Comparison of ENCODE assay signal across 8 cellular contexts in the genomic region with DNA sequence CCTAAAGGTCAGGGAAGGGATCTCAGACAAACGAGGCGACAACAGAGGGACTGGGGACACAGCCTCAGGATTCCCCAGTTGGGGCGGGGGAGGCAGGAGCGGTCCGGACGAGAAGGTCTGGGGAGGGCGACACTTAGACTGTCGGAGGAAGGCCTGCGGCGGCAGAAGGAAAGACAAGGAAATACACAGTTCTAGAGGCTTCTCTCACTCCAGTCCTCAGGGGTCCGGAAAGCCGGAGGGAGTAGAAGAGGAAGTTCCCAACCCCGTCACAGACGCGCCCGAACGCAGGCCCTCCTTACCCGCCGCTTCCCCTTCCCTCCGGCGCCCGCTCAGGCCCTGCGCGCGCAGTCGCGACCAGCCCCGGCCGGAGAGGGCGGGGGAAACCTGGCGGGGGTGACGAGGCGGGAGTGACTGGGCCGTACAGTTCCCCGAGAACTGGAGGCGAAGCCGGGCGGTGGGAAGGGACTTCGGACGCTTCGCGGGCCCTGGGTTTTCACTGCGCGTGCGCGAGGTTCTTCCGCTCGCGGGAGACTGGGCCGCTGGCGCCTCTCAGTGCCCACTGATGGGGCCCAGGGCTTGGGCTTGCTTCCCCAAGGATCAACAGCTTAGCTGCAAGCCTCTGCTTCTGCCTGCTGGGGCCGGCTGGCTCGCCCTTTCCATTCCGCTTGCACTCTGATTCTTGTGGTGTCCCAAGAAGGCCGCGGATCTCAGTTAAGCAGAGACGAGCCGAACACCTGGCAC. TPM values are rescaled to one million over a fixed set of nuclear protein-coding genes. Genes with fewer than 3 reads are reported as not detected.
DNase-seq lines count a peak whose midpoint lies in the region; ATAC-seq and TF ChIP-seq lines count a peak whose summit lies in the region.

IPP (minus strand) TSS at position 356 of the 741 bp plus-strand sequence. CDS start 4,242 bp downstream, outside the sequence.

- peaks cover 7% of the 10 kb centered on the region for H3K9me3 Mint-ChIP-seq in endothelial cell (ENCODE audit: unreplicated experiment)

- H3K27ac ChIP-seq in OCI-LY1 (ENCODE audit: low read depth, low read length, poor library complexity, severe bottlenecking) = peak within 1 kb of the TSS; percentile 84

- H3K36me3 ChIP-seq in OCI-LY1 (ENCODE audit: insufficient read depth, low read length) = no peaks in the 10 kb centered on the region

- H3K4me3 Mint-ChIP-seq in endothelial cell (ENCODE audit: unreplicated experiment) = peak within 1 kb of the TSS; percentile 95

- peak; percentile 34; the same call in 1 of the 2 replicates for TF ChIP-seq CTCF in OCI-LY1 (IDR thresholded peaks at IDR 0.05; ENCODE audit: low read length)
- no peak for TF ChIP-seq CTCF in endothelial cell (IDR thresholded peaks at IDR 0.05; ENCODE audit: unreplicated experiment)

- peak within 1 kb of the TSS; percentile 59 for H2AFZ ChIP-seq in OCI-LY1 (ENCODE audit: low read length)

- H3K4me1 Mint-ChIP-seq in endothelial cell (ENCODE audit: unreplicated experiment) = peaks cover 11% of the 10 kb centered on the region

- H4K20me1 ChIP-seq in OCI-LY1 (ENCODE audit: insufficient read depth, low read length) = no peaks in the 10 kb centered on the region

- peaks cover 8% of the 10 kb centered on the region for H3K27me3 Mint-ChIP-seq in endothelial cell (ENCODE audit: unreplicated experiment)

- H3K36me3 Mint-ChIP-seq in endothelial cell (ENCODE audit: low read depth, unreplicated experiment) = peaks cover 17% of the 10 kb centered on the region

- DNase-seq in DMS 273 (lab: John Stamatoyannopoulos, UW; ENCODE audit: unreplicated experiment) (peak; percentile 99), HuH-7 (ENCODE audit: low spot score) (peak; percentile 99), endothelial cell (ENCODE audit: low spot score) (peak; percentile 97), midbrain (lab: John Stamatoyannopoulos, UW) (peak; percentile 97)
- DNase-seq in activated CD8-positive, alpha-beta memory T cell treated with anti-CD3 and anti-CD28 coated beads, Interleukin-2, amount 50 U/mL, for 4 hours = peak; percentile 90
- DNase-seq in stimulated activated CD8-positive, alpha-beta memory T cell treated with anti-CD3 and anti-CD28 coated beads, Interleukin-2, amount 100 ng/mL, for 1 hour (ENCODE audit: low read depth in 2 of 2) = peak; percentile 87 to 88

- peak; percentile 89 for ATAC-seq in GM21447 (IDR thresholded peaks at IDR 0.05; ENCODE audit: unreplicated experiment)

- H3K9ac ChIP-seq in OCI-LY1 (ENCODE audit: low read length) = peak within 1 kb of the TSS; percentile 93

- no peaks in the 10 kb centered on the region for H3K79me2 ChIP-seq in OCI-LY1 (ENCODE audit: insufficient read depth, low read length)

- H3F3A ChIP-seq in OCI-LY1 (ENCODE audit: insufficient read depth, low read length) = no peaks in the 10 kb centered on the region; the same call in 1 of the 2 replicates

- H3K4me1 ChIP-seq in OCI-LY1 (ENCODE audit: insufficient read depth, low read length, severe bottlenecking) = peaks cover 13% of the 10 kb centered on the region

- no peaks in the 10 kb centered on the region for H3K9me3 ChIP-seq in OCI-LY1 (ENCODE audit: low read length)

- peak within 1 kb of the TSS; percentile 80 for H3K4me3 ChIP-seq in OCI-LY1 (ENCODE audit: low read depth, low read length, poor library complexity, severe bottlenecking)

- no peaks in the 10 kb centered on the region for H3K27me3 ChIP-seq in OCI-LY1 (ENCODE audit: insufficient read depth, low read length)

- H3K27ac Mint-ChIP-seq in endothelial cell (ENCODE audit: unreplicated experiment) = peak within 1 kb of the TSS; percentile 100

- H3K9me2 ChIP-seq in OCI-LY1 (ENCODE audit: low read depth, low read length) = no peaks in the 10 kb centered on the region

- peak within 1 kb of the TSS; percentile 79 for H3K4me2 ChIP-seq in OCI-LY1 (ENCODE audit: low read length)

RNA-seq across cellular contexts. Expression of gene IPP, which starts in this region (rescaled TPM):
- total RNA-seq in endothelial cell (ENCODE audit: unreplicated experiment) = 9.3 TPM

Comparison
In these comparisons a context has a peak if more than half of its experiments do, and no peak if none do; other contexts are left out.
1. Peak in every context shown above with its lines: DNase-seq, ATAC-seq, H3K4me3 ChIP-seq and H3K27ac ChIP-seq.